Comparison of ENCODE assay signal across 1 cellular context in the genomic region with DNA sequence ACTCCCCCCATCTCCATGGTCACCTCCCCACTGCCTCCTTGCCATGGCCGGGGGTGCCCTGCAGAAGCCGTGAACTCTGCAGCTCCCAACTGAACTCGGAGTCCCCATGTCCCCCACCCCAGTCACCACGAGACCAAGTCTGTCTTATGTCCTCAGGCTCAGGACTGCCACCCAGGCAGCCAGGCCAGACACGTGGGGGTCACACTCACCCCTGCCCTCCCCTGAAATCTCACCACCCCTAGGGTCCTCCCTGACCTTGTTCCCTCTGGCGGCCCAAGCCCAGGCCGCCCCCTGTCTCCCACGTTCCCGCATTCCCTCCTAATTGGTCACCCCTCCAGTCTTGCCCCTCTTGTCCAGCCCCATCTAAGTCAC.
TF ChIP-seq lines count a peak whose summit lies in the region.

No MANE protein-coding gene starts in this region.

TF ChIP-seq in SK-N-SH treated with all-trans-retinoic acid at 6 μM for 48 hours, 23 proteins besides CTCF, POLR2A, EP300 and RAD21 (continued from another document):
- TF ChIP-seq, protein P1, sequence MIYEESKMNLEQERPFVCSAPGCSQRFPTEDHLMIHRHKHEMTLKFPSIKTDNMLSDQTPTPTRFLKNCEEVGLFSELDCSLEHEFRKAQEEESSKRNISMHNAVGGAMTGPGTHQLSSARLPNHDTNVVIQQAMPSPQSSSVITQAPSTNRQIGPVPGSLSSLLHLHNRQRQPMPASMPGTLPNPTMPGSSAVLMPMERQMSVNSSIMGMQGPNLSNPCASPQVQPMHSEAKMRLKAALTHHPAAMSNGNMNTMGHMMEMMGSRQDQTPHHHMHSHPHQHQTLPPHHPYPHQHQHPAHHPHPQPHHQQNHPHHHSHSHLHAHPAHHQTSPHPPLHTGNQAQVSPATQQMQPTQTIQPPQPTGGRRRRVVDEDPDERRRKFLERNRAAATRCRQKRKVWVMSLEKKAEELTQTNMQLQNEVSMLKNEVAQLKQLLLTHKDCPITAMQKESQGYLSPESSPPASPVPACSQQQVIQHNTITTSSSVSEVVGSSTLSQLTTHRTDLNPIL (CRISPR knock-in tag; IDR thresholded peaks at IDR 0.05; ENCODE audit: low read depth), result no peak
- TF ChIP-seq, protein P2, sequence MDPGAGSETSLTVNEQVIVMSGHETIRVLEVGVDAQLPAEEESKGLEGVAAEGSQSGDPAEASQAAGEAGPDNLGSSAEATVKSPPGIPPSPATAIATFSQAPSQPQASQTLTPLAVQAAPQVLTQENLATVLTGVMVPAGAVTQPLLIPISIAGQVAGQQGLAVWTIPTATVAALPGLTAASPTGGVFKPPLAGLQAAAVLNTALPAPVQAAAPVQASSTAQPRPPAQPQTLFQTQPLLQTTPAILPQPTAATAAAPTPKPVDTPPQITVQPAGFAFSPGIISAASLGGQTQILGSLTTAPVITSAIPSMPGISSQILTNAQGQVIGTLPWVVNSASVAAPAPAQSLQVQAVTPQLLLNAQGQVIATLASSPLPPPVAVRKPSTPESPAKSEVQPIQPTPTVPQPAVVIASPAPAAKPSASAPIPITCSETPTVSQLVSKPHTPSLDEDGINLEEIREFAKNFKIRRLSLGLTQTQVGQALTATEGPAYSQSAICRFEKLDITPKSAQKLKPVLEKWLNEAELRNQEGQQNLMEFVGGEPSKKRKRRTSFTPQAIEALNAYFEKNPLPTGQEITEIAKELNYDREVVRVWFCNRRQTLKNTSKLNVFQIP (CRISPR knock-in tag; IDR thresholded peaks at IDR 0.05; ENCODE audit: borderline replicate concordance, low read depth), result no peak
- TF ChIP-seq PPARA (CRISPR knock-in tag; IDR thresholded peaks at IDR 0.05; ENCODE audit: borderline replicate concordance) (no peak), TCF4 (CRISPR knock-in tag; IDR thresholded peaks at IDR 0.05; ENCODE audit: borderline replicate concordance) (no peak), CSDC2 (CRISPR knock-in tag; IDR thresholded peaks at IDR 0.05) (no peak), ZNF70 (CRISPR knock-in tag; IDR thresholded peaks at IDR 0.05) (no peak)
